In the genomic region with DNA sequence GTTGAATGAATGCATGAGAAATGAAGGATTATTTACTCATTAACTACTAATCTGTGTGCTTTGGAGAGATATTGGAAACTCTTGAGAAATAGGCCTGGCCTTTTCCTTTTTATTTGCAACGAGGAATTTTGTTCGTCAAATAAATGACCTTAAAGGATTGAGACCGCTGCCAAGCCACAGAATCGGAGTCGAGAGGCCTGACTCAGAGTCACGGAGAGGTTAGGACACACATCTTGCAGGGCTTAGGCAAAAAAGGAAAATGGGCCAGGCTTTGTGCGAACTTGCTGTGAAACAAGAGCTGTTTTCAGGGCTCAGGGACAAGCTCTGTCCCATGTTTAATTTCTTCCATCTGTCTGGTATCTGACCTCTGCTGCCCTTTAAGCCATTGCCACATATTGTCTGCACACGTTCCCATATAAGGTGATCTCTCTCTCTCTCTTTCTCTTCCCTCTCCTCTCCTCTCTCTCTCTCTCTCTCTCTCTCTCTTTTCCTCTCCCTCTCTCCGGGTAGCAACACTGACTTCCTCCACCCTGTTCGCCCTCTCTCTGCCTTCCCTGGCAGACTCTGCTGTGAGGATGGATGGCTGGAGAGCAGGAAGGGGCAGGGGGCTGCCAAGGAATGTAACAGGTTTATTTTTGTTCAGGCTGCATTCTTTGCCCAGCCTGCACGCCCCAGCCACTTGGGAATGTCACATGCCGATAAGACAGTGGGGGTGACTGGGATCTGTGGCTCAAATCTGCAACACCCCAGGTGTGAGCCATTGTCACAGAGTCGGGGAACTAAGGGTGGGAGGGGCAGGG, we compare ENCODE assay signal across 1 cellular context.
TF ChIP-seq lines count a peak whose summit lies in the region.

No MANE protein-coding gene starts in this region.

TF ChIP-seq in K562, 482 proteins besides CTCF, POLR2A, EP300 and RAD21 (continued from another document and continues in another):
- TF ChIP-seq, protein P1, sequence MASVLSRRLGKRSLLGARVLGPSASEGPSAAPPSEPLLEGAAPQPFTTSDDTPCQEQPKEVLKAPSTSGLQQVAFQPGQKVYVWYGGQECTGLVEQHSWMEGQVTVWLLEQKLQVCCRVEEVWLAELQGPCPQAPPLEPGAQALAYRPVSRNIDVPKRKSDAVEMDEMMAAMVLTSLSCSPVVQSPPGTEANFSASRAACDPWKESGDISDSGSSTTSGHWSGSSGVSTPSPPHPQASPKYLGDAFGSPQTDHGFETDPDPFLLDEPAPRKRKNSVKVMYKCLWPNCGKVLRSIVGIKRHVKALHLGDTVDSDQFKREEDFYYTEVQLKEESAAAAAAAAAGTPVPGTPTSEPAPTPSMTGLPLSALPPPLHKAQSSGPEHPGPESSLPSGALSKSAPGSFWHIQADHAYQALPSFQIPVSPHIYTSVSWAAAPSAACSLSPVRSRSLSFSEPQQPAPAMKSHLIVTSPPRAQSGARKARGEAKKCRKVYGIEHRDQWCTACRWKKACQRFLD (CRISPR knock-in tag; IDR thresholded peaks at IDR 0.05) = no peak
- TF ChIP-seq CBFA2T2 (conservative IDR thresholded peaks at IDR 0.05) (no peak), NR2C2 (CRISPR knock-in tag; IDR thresholded peaks at IDR 0.05) (no peak), NR2C2 (tag; IDR thresholded peaks at IDR 0.05) (peak; percentile 64), CTBP1 (IDR thresholded peaks at IDR 0.05; ENCODE audit: borderline replicate concordance) (peak; percentile 49; the same call in 1 of the 2 replicates), SRSF7 (optimal IDR thresholded peaks at IDR 0.05; ENCODE audit: low read depth, low read length) (no peak), PHF20 (IDR thresholded peaks at IDR 0.05; ENCODE audit: partially characterized antibody) (no peak), PTRF (tag; IDR thresholded peaks at IDR 0.05) (no peak), TAF7 (tag; IDR thresholded peaks at IDR 0.05) (no peak), EP400 (IDR thresholded peaks at IDR 0.05) (0 out of 2 replicates have a peak, but pooled peaks have one; percentile 15), ZNF316 (IDR thresholded peaks at IDR 0.05) (no peak), MTA1 (IDR thresholded peaks at IDR 0.05; ENCODE audit: borderline replicate concordance) (peak; percentile 73; the same call in 1 of the 2 replicates), RBFOX2 (IDR thresholded peaks at IDR 0.05; ENCODE audit: low read depth, low read length) (no peak), NBN (IDR thresholded peaks at IDR 0.05; ENCODE audit: low read depth) (0 out of 2 replicates have a peak, but pooled peaks have one; percentile 55), ESRRA (IDR thresholded peaks at IDR 0.05; ENCODE audit: borderline replicate concordance, low read depth) (peak; percentile 51), YBX1 (IDR thresholded peaks at IDR 0.05) (no peak), DDX20 (tag; IDR thresholded peaks at IDR 0.05; ENCODE audit: low read depth) (no peak), HEY1 (CRISPR knock-in tag; IDR thresholded peaks at IDR 0.05; ENCODE audit: borderline replicate concordance) (no peak), ARHGAP35 (IDR thresholded peaks at IDR 0.05; ENCODE audit: partially characterized antibody) (no peak), ELF4 (CRISPR knock-in tag; IDR thresholded peaks at IDR 0.05) (peak; percentile 89), CEBPB (tag; IDR thresholded peaks at IDR 0.05) (peak; percentile 92), TCFL5 (CRISPR knock-in tag; conservative IDR thresholded peaks at IDR 0.05) (no peak), PPARD (CRISPR knock-in tag; IDR thresholded peaks at IDR 0.05) (no peak), DMBX1 (CRISPR knock-in tag; IDR thresholded peaks at IDR 0.05; ENCODE audit: borderline replicate concordance) (no peak)
- TF ChIP-seq, protein P2, sequence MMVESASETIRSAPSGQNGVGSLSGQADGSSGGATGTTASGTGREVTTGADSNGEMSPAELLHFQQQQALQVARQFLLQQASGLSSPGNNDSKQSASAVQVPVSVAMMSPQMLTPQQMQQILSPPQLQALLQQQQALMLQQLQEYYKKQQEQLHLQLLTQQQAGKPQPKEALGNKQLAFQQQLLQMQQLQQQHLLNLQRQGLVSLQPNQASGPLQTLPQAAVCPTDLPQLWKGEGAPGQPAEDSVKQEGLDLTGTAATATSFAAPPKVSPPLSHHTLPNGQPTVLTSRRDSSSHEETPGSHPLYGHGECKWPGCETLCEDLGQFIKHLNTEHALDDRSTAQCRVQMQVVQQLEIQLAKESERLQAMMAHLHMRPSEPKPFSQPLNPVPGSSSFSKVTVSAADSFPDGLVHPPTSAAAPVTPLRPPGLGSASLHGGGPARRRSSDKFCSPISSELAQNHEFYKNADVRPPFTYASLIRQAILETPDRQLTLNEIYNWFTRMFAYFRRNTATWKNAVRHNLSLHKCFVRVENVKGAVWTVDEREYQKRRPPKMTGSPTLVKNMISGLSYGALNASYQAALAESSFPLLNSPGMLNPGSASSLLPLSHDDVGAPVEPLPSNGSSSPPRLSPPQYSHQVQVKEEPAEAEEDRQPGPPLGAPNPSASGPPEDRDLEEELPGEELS (CRISPR knock-in tag; IDR thresholded peaks at IDR 0.05; ENCODE audit: borderline replicate concordance) = no peak
- TF ChIP-seq, protein P3, sequence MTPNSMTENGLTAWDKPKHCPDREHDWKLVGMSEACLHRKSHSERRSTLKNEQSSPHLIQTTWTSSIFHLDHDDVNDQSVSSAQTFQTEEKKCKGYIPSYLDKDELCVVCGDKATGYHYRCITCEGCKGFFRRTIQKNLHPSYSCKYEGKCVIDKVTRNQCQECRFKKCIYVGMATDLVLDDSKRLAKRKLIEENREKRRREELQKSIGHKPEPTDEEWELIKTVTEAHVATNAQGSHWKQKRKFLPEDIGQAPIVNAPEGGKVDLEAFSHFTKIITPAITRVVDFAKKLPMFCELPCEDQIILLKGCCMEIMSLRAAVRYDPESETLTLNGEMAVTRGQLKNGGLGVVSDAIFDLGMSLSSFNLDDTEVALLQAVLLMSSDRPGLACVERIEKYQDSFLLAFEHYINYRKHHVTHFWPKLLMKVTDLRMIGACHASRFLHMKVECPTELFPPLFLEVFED (CRISPR knock-in tag; conservative IDR thresholded peaks at IDR 0.05) = peak; percentile 78; the same call in 1 of the 2 replicates
- TF ChIP-seq, protein P4, sequence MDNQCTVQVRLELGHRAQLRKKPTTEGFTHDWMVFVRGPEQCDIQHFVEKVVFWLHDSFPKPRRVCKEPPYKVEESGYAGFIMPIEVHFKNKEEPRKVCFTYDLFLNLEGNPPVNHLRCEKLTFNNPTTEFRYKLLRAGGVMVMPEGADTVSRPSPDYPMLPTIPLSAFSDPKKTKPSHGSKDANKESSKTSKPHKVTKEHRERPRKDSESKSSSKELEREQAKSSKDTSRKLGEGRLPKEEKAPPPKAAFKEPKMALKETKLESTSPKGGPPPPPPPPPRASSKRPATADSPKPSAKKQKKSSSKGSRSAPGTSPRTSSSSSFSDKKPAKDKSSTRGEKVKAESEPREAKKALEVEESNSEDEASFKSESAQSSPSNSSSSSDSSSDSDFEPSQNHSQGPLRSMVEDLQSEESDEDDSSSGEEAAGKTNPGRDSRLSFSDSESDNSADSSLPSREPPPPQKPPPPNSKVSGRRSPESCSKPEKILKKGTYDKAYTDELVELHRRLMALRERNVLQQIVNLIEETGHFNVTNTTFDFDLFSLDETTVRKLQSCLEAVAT (IDR thresholded peaks at IDR 0.05) = 0 out of 4 replicates have a peak, but pooled peaks of 1 of the 2 experiments have one; percentile 37
- TF ChIP-seq, protein P5, sequence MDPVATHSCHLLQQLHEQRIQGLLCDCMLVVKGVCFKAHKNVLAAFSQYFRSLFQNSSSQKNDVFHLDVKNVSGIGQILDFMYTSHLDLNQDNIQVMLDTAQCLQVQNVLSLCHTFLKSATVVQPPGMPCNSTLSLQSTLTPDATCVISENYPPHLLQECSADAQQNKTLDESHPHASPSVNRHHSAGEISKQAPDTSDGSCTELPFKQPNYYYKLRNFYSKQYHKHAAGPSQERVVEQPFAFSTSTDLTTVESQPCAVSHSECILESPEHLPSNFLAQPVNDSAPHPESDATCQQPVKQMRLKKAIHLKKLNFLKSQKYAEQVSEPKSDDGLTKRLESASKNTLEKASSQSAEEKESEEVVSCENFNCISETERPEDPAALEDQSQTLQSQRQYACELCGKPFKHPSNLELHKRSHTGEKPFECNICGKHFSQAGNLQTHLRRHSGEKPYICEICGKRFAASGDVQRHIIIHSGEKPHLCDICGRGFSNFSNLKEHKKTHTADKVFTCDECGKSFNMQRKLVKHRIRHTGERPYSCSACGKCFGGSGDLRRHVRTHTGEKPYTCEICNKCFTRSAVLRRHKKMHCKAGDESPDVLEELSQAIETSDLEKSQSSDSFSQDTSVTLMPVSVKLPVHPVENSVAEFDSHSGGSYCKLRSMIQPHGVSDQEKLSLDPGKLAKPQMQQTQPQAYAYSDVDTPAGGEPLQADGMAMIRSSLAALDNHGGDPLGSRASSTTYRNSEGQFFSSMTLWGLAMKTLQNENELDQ (CRISPR knock-in tag; IDR thresholded peaks at IDR 0.05; ENCODE audit: borderline replicate concordance) = no peak
- TF ChIP-seq, protein P6, sequence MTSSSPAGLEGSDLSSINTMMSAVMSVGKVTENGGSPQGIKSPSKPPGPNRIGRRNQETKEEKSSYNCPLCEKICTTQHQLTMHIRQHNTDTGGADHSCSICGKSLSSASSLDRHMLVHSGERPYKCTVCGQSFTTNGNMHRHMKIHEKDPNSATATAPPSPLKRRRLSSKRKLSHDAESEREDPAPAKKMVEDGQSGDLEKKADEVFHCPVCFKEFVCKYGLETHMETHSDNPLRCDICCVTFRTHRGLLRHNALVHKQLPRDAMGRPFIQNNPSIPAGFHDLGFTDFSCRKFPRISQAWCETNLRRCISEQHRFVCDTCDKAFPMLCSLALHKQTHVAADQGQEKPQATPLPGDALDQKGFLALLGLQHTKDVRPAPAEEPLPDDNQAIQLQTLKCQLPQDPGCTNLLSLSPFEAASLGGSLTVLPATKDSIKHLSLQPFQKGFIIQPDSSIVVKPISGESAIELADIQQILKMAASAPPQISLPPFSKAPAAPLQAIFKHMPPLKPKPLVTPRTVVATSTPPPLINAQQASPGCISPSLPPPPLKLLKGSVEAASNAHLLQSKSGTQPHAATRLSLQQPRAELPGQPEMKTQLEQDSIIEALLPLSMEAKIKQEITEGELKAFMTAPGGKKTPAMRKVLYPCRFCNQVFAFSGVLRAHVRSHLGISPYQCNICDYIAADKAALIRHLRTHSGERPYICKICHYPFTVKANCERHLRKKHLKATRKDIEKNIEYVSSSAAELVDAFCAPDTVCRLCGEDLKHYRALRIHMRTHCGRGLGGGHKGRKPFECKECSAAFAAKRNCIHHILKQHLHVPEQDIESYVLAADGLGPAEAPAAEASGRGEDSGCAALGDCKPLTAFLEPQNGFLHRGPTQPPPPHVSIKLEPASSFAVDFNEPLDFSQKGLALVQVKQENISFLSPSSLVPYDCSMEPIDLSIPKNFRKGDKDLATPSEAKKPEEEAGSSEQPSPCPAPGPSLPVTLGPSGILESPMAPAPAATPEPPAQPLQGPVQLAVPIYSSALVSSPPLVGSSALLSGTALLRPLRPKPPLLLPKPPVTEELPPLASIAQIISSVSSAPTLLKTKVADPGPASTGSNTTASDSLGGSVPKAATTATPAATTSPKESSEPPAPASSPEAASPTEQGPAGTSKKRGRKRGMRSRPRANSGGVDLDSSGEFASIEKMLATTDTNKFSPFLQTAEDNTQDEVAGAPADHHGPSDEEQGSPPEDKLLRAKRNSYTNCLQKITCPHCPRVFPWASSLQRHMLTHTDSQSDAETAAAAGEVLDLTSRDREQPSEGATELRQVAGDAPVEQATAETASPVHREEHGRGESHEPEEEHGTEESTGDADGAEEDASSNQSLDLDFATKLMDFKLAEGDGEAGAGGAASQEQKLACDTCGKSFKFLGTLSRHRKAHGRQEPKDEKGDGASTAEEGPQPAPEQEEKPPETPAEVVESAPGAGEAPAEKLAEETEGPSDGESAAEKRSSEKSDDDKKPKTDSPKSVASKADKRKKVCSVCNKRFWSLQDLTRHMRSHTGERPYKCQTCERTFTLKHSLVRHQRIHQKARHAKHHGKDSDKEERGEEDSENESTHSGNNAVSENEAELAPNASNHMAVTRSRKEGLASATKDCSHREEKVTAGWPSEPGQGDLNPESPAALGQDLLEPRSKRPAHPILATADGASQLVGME (CRISPR knock-in tag; IDR thresholded peaks at IDR 0.05) = no peak
- TF ChIP-seq, protein P7, sequence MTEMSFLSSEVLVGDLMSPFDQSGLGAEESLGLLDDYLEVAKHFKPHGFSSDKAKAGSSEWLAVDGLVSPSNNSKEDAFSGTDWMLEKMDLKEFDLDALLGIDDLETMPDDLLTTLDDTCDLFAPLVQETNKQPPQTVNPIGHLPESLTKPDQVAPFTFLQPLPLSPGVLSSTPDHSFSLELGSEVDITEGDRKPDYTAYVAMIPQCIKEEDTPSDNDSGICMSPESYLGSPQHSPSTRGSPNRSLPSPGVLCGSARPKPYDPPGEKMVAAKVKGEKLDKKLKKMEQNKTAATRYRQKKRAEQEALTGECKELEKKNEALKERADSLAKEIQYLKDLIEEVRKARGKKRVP (CRISPR knock-in tag; IDR thresholded peaks at IDR 0.05) = no peak
- TF ChIP-seq, protein P8, sequence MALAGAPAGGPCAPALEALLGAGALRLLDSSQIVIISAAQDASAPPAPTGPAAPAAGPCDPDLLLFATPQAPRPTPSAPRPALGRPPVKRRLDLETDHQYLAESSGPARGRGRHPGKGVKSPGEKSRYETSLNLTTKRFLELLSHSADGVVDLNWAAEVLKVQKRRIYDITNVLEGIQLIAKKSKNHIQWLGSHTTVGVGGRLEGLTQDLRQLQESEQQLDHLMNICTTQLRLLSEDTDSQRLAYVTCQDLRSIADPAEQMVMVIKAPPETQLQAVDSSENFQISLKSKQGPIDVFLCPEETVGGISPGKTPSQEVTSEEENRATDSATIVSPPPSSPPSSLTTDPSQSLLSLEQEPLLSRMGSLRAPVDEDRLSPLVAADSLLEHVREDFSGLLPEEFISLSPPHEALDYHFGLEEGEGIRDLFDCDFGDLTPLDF (CRISPR knock-in tag; IDR thresholded peaks at IDR 0.05) = no peak
- TF ChIP-seq, protein P9, sequence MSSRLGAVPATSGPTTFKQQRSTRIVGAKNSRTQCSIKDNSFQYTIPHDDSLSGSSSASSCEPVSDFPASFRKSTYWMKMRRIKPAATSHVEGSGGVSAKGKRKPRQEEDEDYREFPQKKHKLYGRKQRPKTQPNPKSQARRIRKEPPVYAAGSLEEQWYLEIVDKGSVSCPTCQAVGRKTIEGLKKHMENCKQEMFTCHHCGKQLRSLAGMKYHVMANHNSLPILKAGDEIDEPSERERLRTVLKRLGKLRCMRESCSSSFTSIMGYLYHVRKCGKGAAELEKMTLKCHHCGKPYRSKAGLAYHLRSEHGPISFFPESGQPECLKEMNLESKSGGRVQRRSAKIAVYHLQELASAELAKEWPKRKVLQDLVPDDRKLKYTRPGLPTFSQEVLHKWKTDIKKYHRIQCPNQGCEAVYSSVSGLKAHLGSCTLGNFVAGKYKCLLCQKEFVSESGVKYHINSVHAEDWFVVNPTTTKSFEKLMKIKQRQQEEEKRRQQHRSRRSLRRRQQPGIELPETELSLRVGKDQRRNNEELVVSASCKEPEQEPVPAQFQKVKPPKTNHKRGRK (tag; IDR thresholded peaks at IDR 0.05) = no peak
- TF ChIP-seq, protein P10, sequence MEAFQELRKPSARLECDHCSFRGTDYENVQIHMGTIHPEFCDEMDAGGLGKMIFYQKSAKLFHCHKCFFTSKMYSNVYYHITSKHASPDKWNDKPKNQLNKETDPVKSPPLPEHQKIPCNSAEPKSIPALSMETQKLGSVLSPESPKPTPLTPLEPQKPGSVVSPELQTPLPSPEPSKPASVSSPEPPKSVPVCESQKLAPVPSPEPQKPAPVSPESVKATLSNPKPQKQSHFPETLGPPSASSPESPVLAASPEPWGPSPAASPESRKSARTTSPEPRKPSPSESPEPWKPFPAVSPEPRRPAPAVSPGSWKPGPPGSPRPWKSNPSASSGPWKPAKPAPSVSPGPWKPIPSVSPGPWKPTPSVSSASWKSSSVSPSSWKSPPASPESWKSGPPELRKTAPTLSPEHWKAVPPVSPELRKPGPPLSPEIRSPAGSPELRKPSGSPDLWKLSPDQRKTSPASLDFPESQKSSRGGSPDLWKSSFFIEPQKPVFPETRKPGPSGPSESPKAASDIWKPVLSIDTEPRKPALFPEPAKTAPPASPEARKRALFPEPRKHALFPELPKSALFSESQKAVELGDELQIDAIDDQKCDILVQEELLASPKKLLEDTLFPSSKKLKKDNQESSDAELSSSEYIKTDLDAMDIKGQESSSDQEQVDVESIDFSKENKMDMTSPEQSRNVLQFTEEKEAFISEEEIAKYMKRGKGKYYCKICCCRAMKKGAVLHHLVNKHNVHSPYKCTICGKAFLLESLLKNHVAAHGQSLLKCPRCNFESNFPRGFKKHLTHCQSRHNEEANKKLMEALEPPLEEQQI (IDR thresholded peaks at IDR 0.05) = no peak
